ENCODE assay signal across 31 cellular contexts in the genomic region with DNA sequence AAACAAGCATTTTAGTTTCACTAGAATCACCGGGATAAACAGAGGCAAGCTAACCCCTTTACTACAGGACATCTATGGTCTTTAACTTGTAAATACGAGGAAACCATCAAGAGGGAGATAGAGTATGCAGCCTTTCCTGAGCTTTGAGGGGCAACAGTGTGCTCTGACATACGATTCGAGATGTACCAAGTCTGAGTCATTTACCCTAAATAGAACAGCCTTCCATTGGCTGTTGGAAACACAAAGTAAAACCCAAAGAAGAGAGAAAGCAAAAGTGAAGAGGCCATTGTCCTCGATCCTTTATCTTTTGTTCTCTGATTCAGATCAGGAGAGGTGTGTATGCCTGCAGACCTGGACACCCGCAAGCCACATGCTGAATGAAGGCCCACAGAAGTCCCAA.
DNase-seq lines count a peak whose midpoint lies in the region; FAIRE-seq and TF ChIP-seq lines count a peak whose summit lies in the region.
"Had no signal": no experiment of that assay in that cellular context is flagged by ENCODE, and none has a peak within 500 bp of the region (broad histone marks: within the 10 kb centered on the region; RNA-seq: fewer than 3 reads in every experiment).

No MANE protein-coding gene starts in this region.

- peaks cover 44% of the 10 kb centered on the region for H3K4me1 ChIP-seq in astrocyte (ENCODE audit: insufficient read depth, low read length)
- H3K4me1 ChIP-seq in keratinocyte (ENCODE audit: control insufficient read depth, extremely low read depth, insufficient read depth, low read length), result peaks cover 21% of the 10 kb centered on the region
- H3K4me1 ChIP-seq: breast epithelium had no signal

- FAIRE-seq in astrocyte (lab: Jason Lieb, UNC), result no peak
- peak; percentile 5 for FAIRE-seq in keratinocyte (lab: Jason Lieb, UNC)
- FAIRE-seq: kidney had no signal

- no peaks in the 10 kb centered on the region for H4K20me1 ChIP-seq in astrocyte (ENCODE audit: insufficient read depth, low read length)
- no peaks in the 10 kb centered on the region for H4K20me1 ChIP-seq in keratinocyte (ENCODE audit: control insufficient read depth, extremely low read depth, insufficient read depth, low read length)

- H3K4me3 ChIP-seq in astrocyte (ENCODE audit: insufficient read depth, low read depth, low read length) (no peak overlapping the region), keratinocyte (ENCODE audit: control insufficient read depth in 2 of 3, extremely low read depth in 1 of 3, insufficient read depth in 2 of 3, low read depth in 1 of 3, low read length in 3 of 3) (no peak overlapping the region)
- H3K4me3 ChIP-seq: adrenal gland, breast epithelium, PC-9 had no signal

- H3K9ac ChIP-seq in astrocyte (ENCODE audit: low read length), result no peak overlapping the region
- no peak overlapping the region for H3K9ac ChIP-seq in keratinocyte (ENCODE audit: control insufficient read depth, extremely low read depth, insufficient read depth, low read length)

- no peaks in the 10 kb centered on the region for H3K9me1 ChIP-seq in keratinocyte (ENCODE audit: control insufficient read depth, extremely low read depth, insufficient read depth, low read length)

- peak overlapping the region; percentile 27 for H3K4me2 ChIP-seq in astrocyte (ENCODE audit: low read length)
- H3K4me2 ChIP-seq in keratinocyte (ENCODE audit: control insufficient read depth, extremely low read depth, insufficient read depth, low read depth, low read length), result no peak overlapping the region
- H3K4me2 ChIP-seq: PC-9 had no signal

- peaks cover under 1% of the 10 kb centered on the region for H3K9me3 Mint-ChIP-seq in astrocyte (ENCODE audit: unreplicated experiment)
- H3K9me3 Mint-ChIP-seq: activated CD8-positive, alpha-beta T cell treated with anti-CD3 and anti-CD28 coated beads for 36 hours; activated naive CD4-positive, alpha-beta T cell treated with anti-CD3 and anti-CD28 coated beads, Interleukin-2, amount 10 ng/mL, durations not matched to agents 7 days and 5 days; CD8-positive, alpha-beta memory T cell; H9; mesothelial cell of epicardium had no signal

- H3K27ac Mint-ChIP-seq in astrocyte (ENCODE audit: unreplicated experiment), result peak overlapping the region; percentile 75
- H3K27ac Mint-ChIP-seq: activated CD4-positive, alpha-beta T cell treated with anti-CD3 and anti-CD28 coated beads for 36 hours; activated CD8-positive, alpha-beta T cell treated with anti-CD3 and anti-CD28 coated beads for 36 hours; activated naive CD4-positive, alpha-beta T cell treated with anti-CD3 and anti-CD28 coated beads, Interleukin-2, amount 10 ng/mL, durations not matched to agents 7 days and 5 days; activated T-helper 17 cell treated with anti-CD3 and anti-CD28 coated beads, Interleukin-2, amount 50 U/mL, for 72 hours; B cell; CD8-positive, alpha-beta memory T cell; H9; mesothelial cell of epicardium; stimulated activated naive CD8-positive, alpha-beta T cell treated with anti-CD3 and anti-CD28 coated beads, Interleukin-15, amount 100 ng/mL, for 72 hours had no signal

- no peak overlapping the region for H3K4me3 Mint-ChIP-seq in astrocyte (ENCODE audit: unreplicated experiment)
- H3K4me3 Mint-ChIP-seq: activated CD4-positive, alpha-beta T cell treated with anti-CD3 and anti-CD28 coated beads for 36 hours; activated CD8-positive, alpha-beta T cell treated with anti-CD3 and anti-CD28 coated beads for 36 hours; activated naive CD4-positive, alpha-beta T cell treated with anti-CD3 and anti-CD28 coated beads, Interleukin-2, amount 10 ng/mL, durations not matched to agents 7 days and 5 days; activated T-helper 17 cell treated with anti-CD3 and anti-CD28 coated beads, Interleukin-2, amount 50 U/mL, for 72 hours; B cell; CD8-positive, alpha-beta memory T cell; H9; mesothelial cell of epicardium; stimulated activated naive CD8-positive, alpha-beta T cell treated with anti-CD3 and anti-CD28 coated beads, Interleukin-15, amount 100 ng/mL, for 72 hours had no signal

- H2AFZ ChIP-seq in astrocyte (ENCODE audit: low read depth, low read length) (no peak overlapping the region), keratinocyte (ENCODE audit: control insufficient read depth, low read length) (no peak overlapping the region)
- H2AFZ ChIP-seq: PC-9 had no signal

- intact Hi-C loops in posterior cingulate gyrus (cut with DNase I), result no loop called here

- no peak for TF ChIP-seq CTCF in astrocyte (IDR thresholded peaks at IDR 0.05; ENCODE audit: insufficient read depth, low read depth, low read length)
- no peak for TF ChIP-seq CTCF in keratinocyte (optimal IDR thresholded peaks at IDR 0.05 in 1 of 3, IDR thresholded peaks at IDR 0.05 in 1 of 3, conservative IDR thresholded peaks at IDR 0.05 in 1 of 3; ENCODE audit: extremely low read depth in 1 of 3, insufficient read depth in 2 of 3, low read length in 3 of 3)

- H3K9me3 ChIP-seq in astrocyte (ENCODE audit: insufficient read depth, low read depth, low read length) (no peaks in the 10 kb centered on the region), keratinocyte (ENCODE audit: control insufficient read depth, low read depth, low read length) (no peaks in the 10 kb centered on the region)
- H3K9me3 ChIP-seq: adrenal gland, breast epithelium had no signal

- H3K27ac ChIP-seq in astrocyte (ENCODE audit: low read depth, low read length) (no peak overlapping the region), keratinocyte (ENCODE audit: control insufficient read depth, insufficient read depth, low read length) (no peak overlapping the region)
- H3K27ac ChIP-seq: adrenal gland, PC-9, VCaP had no signal

- dilution Hi-C loops in keratinocyte (cut with MboI; ENCODE audit: extremely low pct_ligation_motif_present, low sequenced_read_pairs), result no loop called here

- H3K4me1 Mint-ChIP-seq in astrocyte (ENCODE audit: low read depth, unreplicated experiment), result peaks cover 46% of the 10 kb centered on the region
- H3K4me1 Mint-ChIP-seq: activated CD4-positive, alpha-beta T cell treated with anti-CD3 and anti-CD28 coated beads for 36 hours; activated naive CD4-positive, alpha-beta T cell treated with anti-CD3 and anti-CD28 coated beads, Interleukin-2, amount 10 ng/mL, durations not matched to agents 7 days and 5 days; activated T-helper 17 cell treated with anti-CD3 and anti-CD28 coated beads, Interleukin-2, amount 50 U/mL, for 72 hours; B cell; CD8-positive, alpha-beta memory T cell had no signal

- H3K27me3 Mint-ChIP-seq in astrocyte (ENCODE audit: low read depth, unreplicated experiment), result no peaks in the 10 kb centered on the region
- H3K27me3 Mint-ChIP-seq: activated CD8-positive, alpha-beta T cell treated with anti-CD3 and anti-CD28 coated beads for 36 hours; activated naive CD4-positive, alpha-beta T cell treated with anti-CD3 and anti-CD28 coated beads, Interleukin-2, amount 10 ng/mL, durations not matched to agents 7 days and 5 days; B cell; stimulated activated naive CD8-positive, alpha-beta T cell treated with anti-CD3 and anti-CD28 coated beads, Interleukin-15, amount 100 ng/mL, for 72 hours had no signal

- H3K36me3 ChIP-seq in astrocyte (ENCODE audit: insufficient read depth, low read length) (no peaks in the 10 kb centered on the region), keratinocyte (ENCODE audit: control insufficient read depth in 2 of 2, extremely low read depth in 1 of 2, insufficient read depth in 2 of 2, low read length in 2 of 2) (no peaks in the 10 kb centered on the region)
- H3K36me3 ChIP-seq: adrenal gland, breast epithelium had no signal

- H3K79me2 ChIP-seq in astrocyte (ENCODE audit: insufficient read depth, low read length), result no peaks in the 10 kb centered on the region
- no peaks in the 10 kb centered on the region for H3K79me2 ChIP-seq in keratinocyte (ENCODE audit: control insufficient read depth, insufficient read depth, low read length)

- peaks cover 4% of the 10 kb centered on the region for H3K36me3 Mint-ChIP-seq in astrocyte (ENCODE audit: low read depth, unreplicated experiment)
- H3K36me3 Mint-ChIP-seq: activated naive CD4-positive, alpha-beta T cell treated with anti-CD3 and anti-CD28 coated beads, Interleukin-2, amount 10 ng/mL, durations not matched to agents 7 days and 5 days; CD8-positive, alpha-beta memory T cell; mesothelial cell of epicardium had no signal

- DNase-seq in EH (ENCODE audit: low read depth) (peak; percentile 53), LHCN-M2 (ENCODE audit: low read depth) (peak; percentile 47), astrocyte (ENCODE audit: low read depth) (peak; percentile 27), keratinocyte (ENCODE audit: low read depth, low spot score) (no peak), NCI-H1092 treated with DMSO at 0.1 percent for 48 hours (lab: John Stamatoyannopoulos, UW) (no peak), iPS-NIHi7 (ENCODE audit: extremely low spot score) (no peak), posterior cingulate gyrus (no peak)
- no peak for DNase-seq in stimulated activated CD4-positive, alpha-beta T cell treated with anti-CD3 and anti-CD28 coated beads, Interleukin-4, amount 100 ng/mL, for 24 hours
- DNase-seq: ACHN; activated CD4-positive, alpha-beta T cell treated with anti-CD3 and anti-CD28 coated beads for 36 hours; activated CD8-positive, alpha-beta T cell treated with anti-CD3 and anti-CD28 coated beads for 36 hours; activated naive CD4-positive, alpha-beta T cell treated with anti-CD3 and anti-CD28 coated beads, Interleukin-2, amount 10 ng/mL, durations not matched to agents 7 days and 5 days; adrenal gland; CD8-positive, alpha-beta memory T cell; DMS 273 treated with DMSO at 0.1 percent for 48 hours; glutamatergic neuron; H9; kidney; left ventricle myocardium superior; NCI-H1105; NCI-H187 treated with DMSO at 0.1 percent for 48 hours; NCI-H524 treated with DMSO at 0.1 percent for 48 hours; PC-9; right cardiac atrium; SHP77; stimulated activated naive CD8-positive, alpha-beta T cell treated with anti-CD3 and anti-CD28 coated beads, Interleukin-15, amount 100 ng/mL, for 72 hours had no signal

- no peaks in the 10 kb centered on the region for H3K27me3 ChIP-seq in astrocyte (ENCODE audit: insufficient read depth, low read length)
- H3K27me3 ChIP-seq in keratinocyte (ENCODE audit: control insufficient read depth, extremely low read depth, insufficient read depth, low read length), result no peaks in the 10 kb centered on the region
- H3K27me3 ChIP-seq: adrenal gland, breast epithelium had no signal

Comparison
In these comparisons a context has a peak if more than half of its experiments do, and no peak if none do; other contexts are left out.
1. DNase-seq: peak in EH (single experiment), LHCN-M2 (single experiment) and astrocyte (single experiment); none in keratinocyte (single experiment), NCI-H1092 treated with DMSO at 0.1 percent for 48 hours (single experiment), stimulated activated CD4-positive, alpha-beta T cell treated with anti-CD3 and anti-CD28 coated beads, Interleukin-4, amount 100 ng/mL, for 24 hours (single experiment), iPS-NIHi7 (single experiment) and posterior cingulate gyrus (0 of 10).